ENCODE assay signal across 33 cellular contexts in genomic region chr16:86436466-86437185, GRCh38.
"Had no signal": no experiment of that assay in that cellular context is flagged by ENCODE, and none has a peak within 500 bp of the region (broad histone marks: within the 10 kb centered on the region; RNA-seq: fewer than 3 reads in every experiment).

No MANE protein-coding gene starts in this region.

- DNase-seq: activated CD4-positive, alpha-beta T cell treated with anti-CD3 and anti-CD28 coated beads for 48 hours; activated CD4-positive, alpha-beta T cell treated with anti-CD3 and anti-CD28 coated beads, Interleukin-2, amount 50 U/mL, for 48 hours; activated CD8-positive, alpha-beta memory T cell treated with anti-CD3 and anti-CD28 coated beads, Interleukin-2, amount 50 U/mL, for 4 hours; activated effector memory CD4-positive, alpha-beta T cell treated with anti-CD3 and anti-CD28 coated beads, Interleukin-2, amount 50 U/mL, for 16 hours; activated naive CD4-positive, alpha-beta T cell treated with anti-CD3 and anti-CD28 coated beads for 36 hours; activated naive CD8-positive, alpha-beta T cell treated with anti-CD3 and anti-CD28 coated beads, Interleukin-2, amount 10 ng/mL, durations not matched to agents 7 days and 5 days; activated T-cell treated with anti-CD3 and anti-CD28 coated beads, Interleukin-2, amount 50 U/mL, for 1 hour; amniotic stem cell; caudate nucleus; cortex of kidney; endodermal cell; glutamatergic neuron; left lung; lower lobe of right lung; mesendoderm; natural killer cell; occipital lobe; psoas muscle; sigmoid colon; stimulated activated CD4-positive, alpha-beta T cell treated with anti-CD3 and anti-CD28 coated beads, Interleukin-15, amount 100 ng/mL, for 24 hours; stimulated activated CD4-positive, alpha-beta T cell treated with anti-CD3 and anti-CD28 coated beads, Interleukin-2, amount 100 ng/mL, for 24 hours; stimulated activated naive CD4-positive, alpha-beta T cell; T-helper 9 cell; tibial artery; WERI-Rb-1 had no signal

- H3K36me3 ChIP-seq: left lung, lower lobe of right lung, neural progenitor cell, sigmoid colon, suprapubic skin, tibial artery, WERI-Rb-1 had no signal

- H3K9ac ChIP-seq: neural progenitor cell, parathyroid adenoma had no signal

- H3K27me3 ChIP-seq: sigmoid colon had no signal

- H2AFZ ChIP-seq: neural progenitor cell, parathyroid adenoma had no signal

- H3K4me3 ChIP-seq: left lung, lower lobe of right lung, neural progenitor cell, psoas muscle, sigmoid colon, suprapubic skin, tibial artery had no signal

- ATAC-seq: activated CD4-positive, CD25-positive, alpha-beta regulatory T cell treated with anti-CD3 and anti-CD28 coated beads, Interleukin-2, amount 50 U/mL, for 24 hours; esophagus mucosa; left lung; lower lobe of right lung; natural killer cell; psoas muscle had no signal

- H3K4me2 ChIP-seq: neural progenitor cell had no signal

- H3K4me1 ChIP-seq: left lung, lower lobe of right lung, parathyroid adenoma, psoas muscle, suprapubic skin, tibial artery had no signal

- H3K79me2 ChIP-seq: parathyroid adenoma had no signal

- H3K27ac ChIP-seq: left lung, lower lobe of right lung, neural progenitor cell, parathyroid adenoma, psoas muscle, sigmoid colon, suprapubic skin, tibial artery, WERI-Rb-1 had no signal

- FAIRE-seq: frontal cortex, islet of Langerhans, TTC549 had no signal

- H3K9me3 ChIP-seq: left lung, lower lobe of right lung, psoas muscle, sigmoid colon, suprapubic skin, tibial artery had no signal
